In genomic region chr5:134403951-134404350, GRCh38 we compare ENCODE assay signal across 1 cellular context.
TF ChIP-seq lines count a peak whose summit lies in the region.

No MANE protein-coding gene starts in this region.

TF ChIP-seq in H1, 55 proteins besides CTCF, POLR2A, EP300 and RAD21:
- TF ChIP-seq POLR2AphosphoS5 (IDR thresholded peaks at IDR 0.05; ENCODE audit: low read depth, low read length): no peak
- TF ChIP-seq RXRA (IDR thresholded peaks at IDR 0.05; ENCODE audit: insufficient read depth, low read depth, low read length): no peak
- TF ChIP-seq FOSL1 (IDR thresholded peaks at IDR 0.05; ENCODE audit: insufficient read depth, low read depth, low read length): no peak
- TF ChIP-seq TEAD4 (IDR thresholded peaks at IDR 0.05; ENCODE audit: low read depth, low read length): no peak
- no peak for TF ChIP-seq SP1 (IDR thresholded peaks at IDR 0.05; ENCODE audit: low read depth, low read length)
- TF ChIP-seq NRF1 (IDR thresholded peaks at IDR 0.05; ENCODE audit: low read depth, low read length): no peak
- TF ChIP-seq RBBP5 (IDR thresholded peaks at IDR 0.05; ENCODE audit: borderline replicate concordance, low read depth, low read length): no peak
- TF ChIP-seq EZH2 (IDR thresholded peaks at IDR 0.05; ENCODE audit: low read depth, low read length, severe bottlenecking): no peak
- no peak for TF ChIP-seq CTBP2 (IDR thresholded peaks at IDR 0.05; ENCODE audit: borderline replicate concordance, insufficient read depth, insufficient read length, low read length)
- TF ChIP-seq CEBPB (IDR thresholded peaks at IDR 0.05; ENCODE audit: low read depth, low read length): no peak
